Comparison of ENCODE assay signal across 1 cellular context in the genomic region with DNA sequence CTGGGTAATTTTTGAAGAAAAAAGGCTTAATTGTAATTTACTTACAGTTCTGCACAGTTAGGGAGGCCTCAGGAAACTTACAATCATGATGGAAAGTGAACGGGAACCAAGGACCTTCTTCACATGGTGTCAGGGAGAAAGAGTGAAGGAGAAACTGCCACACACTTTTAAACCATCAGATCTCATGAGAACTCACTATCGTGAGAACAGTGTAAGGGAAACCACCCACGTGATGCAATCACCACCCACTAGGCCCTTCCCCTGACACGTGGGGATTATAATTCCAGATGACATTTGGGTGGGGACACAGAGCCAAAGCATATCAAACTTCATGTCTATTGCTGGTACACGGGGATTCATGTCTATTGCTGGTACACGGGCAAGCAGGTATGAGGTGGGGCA.
A peak's percentile ranks its signal among the peaks of the same experiment; 100 is the strongest.
TF ChIP-seq lines count a peak whose summit lies in the region.

No MANE protein-coding gene starts in this region.

TF ChIP-seq in K562, 482 proteins besides CTCF, POLR2A, EP300 and RAD21 (continued from another document):
- TF ChIP-seq, protein P1, sequence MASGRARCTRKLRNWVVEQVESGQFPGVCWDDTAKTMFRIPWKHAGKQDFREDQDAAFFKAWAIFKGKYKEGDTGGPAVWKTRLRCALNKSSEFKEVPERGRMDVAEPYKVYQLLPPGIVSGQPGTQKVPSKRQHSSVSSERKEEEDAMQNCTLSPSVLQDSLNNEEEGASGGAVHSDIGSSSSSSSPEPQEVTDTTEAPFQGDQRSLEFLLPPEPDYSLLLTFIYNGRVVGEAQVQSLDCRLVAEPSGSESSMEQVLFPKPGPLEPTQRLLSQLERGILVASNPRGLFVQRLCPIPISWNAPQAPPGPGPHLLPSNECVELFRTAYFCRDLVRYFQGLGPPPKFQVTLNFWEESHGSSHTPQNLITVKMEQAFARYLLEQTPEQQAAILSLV (tag; IDR thresholded peaks at IDR 0.05) = 0 out of 2 replicates have a peak, but pooled peaks have one; percentile 70
- TF ChIP-seq C11orf30 (IDR thresholded peaks at IDR 0.05; ENCODE audit: low read depth) = no peak
- peak; percentile 56 for TF ChIP-seq BRD9 (IDR thresholded peaks at IDR 0.05; ENCODE audit: low read depth, partially characterized antibody)
- no peak for TF ChIP-seq ILK (tag; IDR thresholded peaks at IDR 0.05; ENCODE audit: borderline replicate concordance, low read depth)
- TF ChIP-seq CHD2 (IDR thresholded peaks at IDR 0.05; ENCODE audit: low read depth, low read length) = peak; percentile 91
- TF ChIP-seq CBX3 (IDR thresholded peaks at IDR 0.05; ENCODE audit: borderline replicate concordance in 1 of 2, low read length in 2 of 2) = peak in 1 of 2 experiments; percentile 63; a peak in 1 of 3 replicates
- TF ChIP-seq RBM25 (IDR thresholded peaks at IDR 0.05; ENCODE audit: low read depth, low read length, severe bottlenecking) = peak; percentile 11
- peak; percentile 98 for TF ChIP-seq L3MBTL2 (IDR thresholded peaks at IDR 0.05)
- no peak for TF ChIP-seq CBX2 (IDR thresholded peaks at IDR 0.05; ENCODE audit: insufficient read depth, low read length, poor library complexity, severe bottlenecking)
- TF ChIP-seq, protein P2, sequence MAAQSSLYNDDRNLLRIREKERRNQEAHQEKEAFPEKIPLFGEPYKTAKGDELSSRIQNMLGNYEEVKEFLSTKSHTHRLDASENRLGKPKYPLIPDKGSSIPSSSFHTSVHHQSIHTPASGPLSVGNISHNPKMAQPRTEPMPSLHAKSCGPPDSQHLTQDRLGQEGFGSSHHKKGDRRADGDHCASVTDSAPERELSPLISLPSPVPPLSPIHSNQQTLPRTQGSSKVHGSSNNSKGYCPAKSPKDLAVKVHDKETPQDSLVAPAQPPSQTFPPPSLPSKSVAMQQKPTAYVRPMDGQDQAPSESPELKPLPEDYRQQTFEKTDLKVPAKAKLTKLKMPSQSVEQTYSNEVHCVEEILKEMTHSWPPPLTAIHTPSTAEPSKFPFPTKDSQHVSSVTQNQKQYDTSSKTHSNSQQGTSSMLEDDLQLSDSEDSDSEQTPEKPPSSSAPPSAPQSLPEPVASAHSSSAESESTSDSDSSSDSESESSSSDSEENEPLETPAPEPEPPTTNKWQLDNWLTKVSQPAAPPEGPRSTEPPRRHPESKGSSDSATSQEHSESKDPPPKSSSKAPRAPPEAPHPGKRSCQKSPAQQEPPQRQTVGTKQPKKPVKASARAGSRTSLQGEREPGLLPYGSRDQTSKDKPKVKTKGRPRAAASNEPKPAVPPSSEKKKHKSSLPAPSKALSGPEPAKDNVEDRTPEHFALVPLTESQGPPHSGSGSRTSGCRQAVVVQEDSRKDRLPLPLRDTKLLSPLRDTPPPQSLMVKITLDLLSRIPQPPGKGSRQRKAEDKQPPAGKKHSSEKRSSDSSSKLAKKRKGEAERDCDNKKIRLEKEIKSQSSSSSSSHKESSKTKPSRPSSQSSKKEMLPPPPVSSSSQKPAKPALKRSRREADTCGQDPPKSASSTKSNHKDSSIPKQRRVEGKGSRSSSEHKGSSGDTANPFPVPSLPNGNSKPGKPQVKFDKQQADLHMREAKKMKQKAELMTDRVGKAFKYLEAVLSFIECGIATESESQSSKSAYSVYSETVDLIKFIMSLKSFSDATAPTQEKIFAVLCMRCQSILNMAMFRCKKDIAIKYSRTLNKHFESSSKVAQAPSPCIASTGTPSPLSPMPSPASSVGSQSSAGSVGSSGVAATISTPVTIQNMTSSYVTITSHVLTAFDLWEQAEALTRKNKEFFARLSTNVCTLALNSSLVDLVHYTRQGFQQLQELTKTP (IDR thresholded peaks at IDR 0.05; ENCODE audit: low read depth in 1 of 2, partially characterized antibody in 2 of 2) = peak; percentile 25 to 37
- TF ChIP-seq TRIM24 (IDR thresholded peaks at IDR 0.05) = peak in 1 of 2 experiments; percentile 35; a peak in 1 of 4 replicates
- TF ChIP-seq FOXM1 (IDR thresholded peaks at IDR 0.05; ENCODE audit: low read depth) = peak; percentile 69
- TF ChIP-seq FOXM1 (CRISPR knock-in tag; IDR thresholded peaks at IDR 0.05; ENCODE audit: low read depth) = no peak
- TF ChIP-seq SETDB1 (IDR thresholded peaks at IDR 0.05; ENCODE audit: low read length) = no peak
- TF ChIP-seq ARID1B (IDR thresholded peaks at IDR 0.05) = peak; percentile 30; the same call in 1 of the 2 replicates
TF ChIP-seq in K562: peak in this region for 76.
